In the genomic region with DNA sequence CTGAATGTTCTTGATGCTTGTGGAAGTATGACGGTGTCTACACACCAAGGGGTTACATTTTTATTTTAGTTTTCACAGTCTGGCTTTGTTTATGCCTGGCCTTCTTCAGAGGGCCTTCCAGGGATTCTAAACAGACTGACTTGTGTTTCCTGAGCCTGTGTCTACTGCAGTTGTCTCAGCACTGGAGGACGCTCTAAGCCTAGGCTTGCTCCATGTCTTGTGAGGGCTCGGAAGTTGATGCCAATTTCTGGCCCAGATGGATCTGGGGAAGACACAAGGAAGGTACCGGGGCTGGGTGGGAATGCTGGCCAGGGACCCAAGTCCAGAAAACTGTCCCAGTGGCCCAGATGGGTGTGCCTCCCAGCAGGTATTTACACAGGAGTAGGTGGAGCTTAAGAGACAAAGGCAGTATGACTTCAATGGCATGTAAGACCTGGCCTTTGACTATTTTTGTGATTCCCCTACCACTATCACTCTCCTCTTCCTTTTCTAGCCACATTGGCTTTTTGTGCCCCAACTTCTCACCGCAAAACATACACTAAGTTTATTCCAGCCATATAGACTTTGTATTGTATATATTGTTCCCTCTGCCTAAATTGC, we compare ENCODE assay signal across 1 cellular context.
TF ChIP-seq lines count a peak whose summit lies in the region.

No MANE protein-coding gene starts in this region.

TF ChIP-seq in WTC11, 78 proteins besides CTCF, POLR2A, EP300 and RAD21:
- TF ChIP-seq SMAD4 (CRISPR knock-in tag; IDR thresholded peaks at IDR 0.05) = no peak
- no peak for TF ChIP-seq RORB (CRISPR knock-in tag; IDR thresholded peaks at IDR 0.05)
- no peak for TF ChIP-seq NFE2L1 (CRISPR knock-in tag; IDR thresholded peaks at IDR 0.05)
- no peak for TF ChIP-seq TP53 (CRISPR knock-in tag; IDR thresholded peaks at IDR 0.05)
- TF ChIP-seq NR2C2 (CRISPR knock-in tag; IDR thresholded peaks at IDR 0.05) = no peak
- no peak for TF ChIP-seq NR3C1 (CRISPR knock-in tag; conservative IDR thresholded peaks at IDR 0.05; ENCODE audit: low read depth)
- TF ChIP-seq NFYB (CRISPR knock-in tag; conservative IDR thresholded peaks at IDR 0.05; ENCODE audit: low read depth) = no peak
- TF ChIP-seq, protein P1, sequence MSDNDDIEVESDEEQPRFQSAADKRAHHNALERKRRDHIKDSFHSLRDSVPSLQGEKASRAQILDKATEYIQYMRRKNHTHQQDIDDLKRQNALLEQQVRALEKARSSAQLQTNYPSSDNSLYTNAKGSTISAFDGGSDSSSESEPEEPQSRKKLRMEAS (CRISPR knock-in tag; IDR thresholded peaks at IDR 0.05) = no peak
- TF ChIP-seq, protein P2, sequence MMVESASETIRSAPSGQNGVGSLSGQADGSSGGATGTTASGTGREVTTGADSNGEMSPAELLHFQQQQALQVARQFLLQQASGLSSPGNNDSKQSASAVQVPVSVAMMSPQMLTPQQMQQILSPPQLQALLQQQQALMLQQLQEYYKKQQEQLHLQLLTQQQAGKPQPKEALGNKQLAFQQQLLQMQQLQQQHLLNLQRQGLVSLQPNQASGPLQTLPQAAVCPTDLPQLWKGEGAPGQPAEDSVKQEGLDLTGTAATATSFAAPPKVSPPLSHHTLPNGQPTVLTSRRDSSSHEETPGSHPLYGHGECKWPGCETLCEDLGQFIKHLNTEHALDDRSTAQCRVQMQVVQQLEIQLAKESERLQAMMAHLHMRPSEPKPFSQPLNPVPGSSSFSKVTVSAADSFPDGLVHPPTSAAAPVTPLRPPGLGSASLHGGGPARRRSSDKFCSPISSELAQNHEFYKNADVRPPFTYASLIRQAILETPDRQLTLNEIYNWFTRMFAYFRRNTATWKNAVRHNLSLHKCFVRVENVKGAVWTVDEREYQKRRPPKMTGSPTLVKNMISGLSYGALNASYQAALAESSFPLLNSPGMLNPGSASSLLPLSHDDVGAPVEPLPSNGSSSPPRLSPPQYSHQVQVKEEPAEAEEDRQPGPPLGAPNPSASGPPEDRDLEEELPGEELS (CRISPR knock-in tag; IDR thresholded peaks at IDR 0.05) = no peak
- TF ChIP-seq, protein P3, sequence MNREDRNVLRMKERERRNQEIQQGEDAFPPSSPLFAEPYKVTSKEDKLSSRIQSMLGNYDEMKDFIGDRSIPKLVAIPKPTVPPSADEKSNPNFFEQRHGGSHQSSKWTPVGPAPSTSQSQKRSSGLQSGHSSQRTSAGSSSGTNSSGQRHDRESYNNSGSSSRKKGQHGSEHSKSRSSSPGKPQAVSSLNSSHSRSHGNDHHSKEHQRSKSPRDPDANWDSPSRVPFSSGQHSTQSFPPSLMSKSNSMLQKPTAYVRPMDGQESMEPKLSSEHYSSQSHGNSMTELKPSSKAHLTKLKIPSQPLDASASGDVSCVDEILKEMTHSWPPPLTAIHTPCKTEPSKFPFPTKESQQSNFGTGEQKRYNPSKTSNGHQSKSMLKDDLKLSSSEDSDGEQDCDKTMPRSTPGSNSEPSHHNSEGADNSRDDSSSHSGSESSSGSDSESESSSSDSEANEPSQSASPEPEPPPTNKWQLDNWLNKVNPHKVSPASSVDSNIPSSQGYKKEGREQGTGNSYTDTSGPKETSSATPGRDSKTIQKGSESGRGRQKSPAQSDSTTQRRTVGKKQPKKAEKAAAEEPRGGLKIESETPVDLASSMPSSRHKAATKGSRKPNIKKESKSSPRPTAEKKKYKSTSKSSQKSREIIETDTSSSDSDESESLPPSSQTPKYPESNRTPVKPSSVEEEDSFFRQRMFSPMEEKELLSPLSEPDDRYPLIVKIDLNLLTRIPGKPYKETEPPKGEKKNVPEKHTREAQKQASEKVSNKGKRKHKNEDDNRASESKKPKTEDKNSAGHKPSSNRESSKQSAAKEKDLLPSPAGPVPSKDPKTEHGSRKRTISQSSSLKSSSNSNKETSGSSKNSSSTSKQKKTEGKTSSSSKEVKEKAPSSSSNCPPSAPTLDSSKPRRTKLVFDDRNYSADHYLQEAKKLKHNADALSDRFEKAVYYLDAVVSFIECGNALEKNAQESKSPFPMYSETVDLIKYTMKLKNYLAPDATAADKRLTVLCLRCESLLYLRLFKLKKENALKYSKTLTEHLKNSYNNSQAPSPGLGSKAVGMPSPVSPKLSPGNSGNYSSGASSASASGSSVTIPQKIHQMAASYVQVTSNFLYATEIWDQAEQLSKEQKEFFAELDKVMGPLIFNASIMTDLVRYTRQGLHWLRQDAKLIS (CRISPR knock-in tag; IDR thresholded peaks at IDR 0.05; ENCODE audit: borderline replicate concordance) = no peak
- TF ChIP-seq, protein P4, sequence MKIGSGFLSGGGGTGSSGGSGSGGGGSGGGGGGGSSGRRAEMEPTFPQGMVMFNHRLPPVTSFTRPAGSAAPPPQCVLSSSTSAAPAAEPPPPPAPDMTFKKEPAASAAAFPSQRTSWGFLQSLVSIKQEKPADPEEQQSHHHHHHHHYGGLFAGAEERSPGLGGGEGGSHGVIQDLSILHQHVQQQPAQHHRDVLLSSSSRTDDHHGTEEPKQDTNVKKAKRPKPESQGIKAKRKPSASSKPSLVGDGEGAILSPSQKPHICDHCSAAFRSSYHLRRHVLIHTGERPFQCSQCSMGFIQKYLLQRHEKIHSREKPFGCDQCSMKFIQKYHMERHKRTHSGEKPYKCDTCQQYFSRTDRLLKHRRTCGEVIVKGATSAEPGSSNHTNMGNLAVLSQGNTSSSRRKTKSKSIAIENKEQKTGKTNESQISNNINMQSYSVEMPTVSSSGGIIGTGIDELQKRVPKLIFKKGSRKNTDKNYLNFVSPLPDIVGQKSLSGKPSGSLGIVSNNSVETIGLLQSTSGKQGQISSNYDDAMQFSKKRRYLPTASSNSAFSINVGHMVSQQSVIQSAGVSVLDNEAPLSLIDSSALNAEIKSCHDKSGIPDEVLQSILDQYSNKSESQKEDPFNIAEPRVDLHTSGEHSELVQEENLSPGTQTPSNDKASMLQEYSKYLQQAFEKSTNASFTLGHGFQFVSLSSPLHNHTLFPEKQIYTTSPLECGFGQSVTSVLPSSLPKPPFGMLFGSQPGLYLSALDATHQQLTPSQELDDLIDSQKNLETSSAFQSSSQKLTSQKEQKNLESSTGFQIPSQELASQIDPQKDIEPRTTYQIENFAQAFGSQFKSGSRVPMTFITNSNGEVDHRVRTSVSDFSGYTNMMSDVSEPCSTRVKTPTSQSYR (CRISPR knock-in tag; IDR thresholded peaks at IDR 0.05) = no peak
- no peak for TF ChIP-seq MYBL2 (CRISPR knock-in tag; IDR thresholded peaks at IDR 0.05)
- TF ChIP-seq ELF4 (CRISPR knock-in tag; IDR thresholded peaks at IDR 0.05; ENCODE audit: low read depth) = no peak
- TF ChIP-seq OVOL2 (CRISPR knock-in tag; IDR thresholded peaks at IDR 0.05; ENCODE audit: borderline replicate concordance) = no peak
- TF ChIP-seq KAT7 (CRISPR knock-in tag; IDR thresholded peaks at IDR 0.05; ENCODE audit: borderline replicate concordance) = no peak
- TF ChIP-seq, protein P5, sequence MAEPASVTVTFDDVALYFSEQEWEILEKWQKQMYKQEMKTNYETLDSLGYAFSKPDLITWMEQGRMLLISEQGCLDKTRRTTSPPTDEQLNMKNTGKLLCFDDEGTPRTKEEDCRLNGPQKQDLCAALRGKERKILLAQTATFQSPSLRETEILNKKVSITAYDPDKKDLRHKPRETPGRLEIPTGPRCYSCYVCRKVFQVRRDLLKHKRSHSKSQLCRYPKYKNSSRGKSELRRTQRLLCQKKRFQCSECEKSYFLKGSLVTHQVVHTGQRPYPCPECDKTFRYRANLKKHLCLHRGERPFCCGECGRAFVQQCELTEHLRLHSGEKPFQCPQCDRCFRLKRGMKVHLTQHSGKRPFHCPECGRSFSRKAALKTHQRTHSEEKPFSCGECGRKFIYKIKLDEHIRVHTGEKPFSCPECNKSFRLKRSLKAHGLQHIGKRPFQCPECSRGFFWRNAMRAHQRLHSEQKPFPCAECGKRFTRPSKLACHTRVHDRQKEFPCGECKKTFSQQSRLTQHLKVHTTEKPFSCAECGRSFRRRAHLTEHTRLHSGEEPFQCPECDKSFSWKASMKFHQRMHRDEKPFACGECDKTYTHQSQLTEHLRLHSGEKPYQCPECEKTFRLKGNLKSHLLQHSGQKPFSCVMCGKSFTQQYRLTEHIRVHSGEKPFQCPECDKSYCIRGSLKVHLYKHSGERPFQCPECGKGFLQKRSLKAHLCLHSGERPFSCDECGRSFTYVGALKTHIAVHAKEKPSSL (CRISPR knock-in tag; conservative IDR thresholded peaks at IDR 0.05) = no peak
- no peak for TF ChIP-seq NFATC4 (CRISPR knock-in tag; IDR thresholded peaks at IDR 0.05)
- no peak for TF ChIP-seq ZNF396 (CRISPR knock-in tag; IDR thresholded peaks at IDR 0.05; ENCODE audit: borderline replicate concordance)
- no peak for TF ChIP-seq ZNF416 (CRISPR knock-in tag; IDR thresholded peaks at IDR 0.05)
- TF ChIP-seq ZNF232 (CRISPR knock-in tag; IDR thresholded peaks at IDR 0.05) = no peak
TF ChIP-seq in WTC11: peak in this region for 0.
